Comparison of ENCODE assay signal across 21 cellular contexts in genomic region chr2:238682536-238682935, GRCh38.
DNase-seq lines count a peak whose midpoint lies in the region; ATAC-seq, FAIRE-seq and TF ChIP-seq lines count a peak whose summit lies in the region.
"Had no signal": no experiment of that assay in that cellular context is flagged by ENCODE, and none has a peak within 500 bp of the region (broad histone marks: within the 10 kb centered on the region; RNA-seq: fewer than 3 reads in every experiment).

No MANE protein-coding gene starts in this region.

- no peak for ATAC-seq in heart left ventricle
- ATAC-seq: GM23338 had no signal

- H3K4me1 ChIP-seq in heart left ventricle = no peaks in the 10 kb centered on the region
- no peaks in the 10 kb centered on the region for H3K4me1 ChIP-seq in endodermal cell (ENCODE audit: control insufficient read depth, insufficient read depth, low read length)
- H3K4me1 ChIP-seq in Karpas-422 (ENCODE audit: low read length) = no peaks in the 10 kb centered on the region
- H3K4me1 ChIP-seq: BE2C had no signal

- H2AFZ ChIP-seq in Karpas-422 (ENCODE audit: low read length) = no peak overlapping the region
- H2AFZ ChIP-seq: GM23338 had no signal

- H3K36me3 Mint-ChIP-seq in Calu3 (ENCODE audit: insufficient read depth, unreplicated experiment) (no peaks in the 10 kb centered on the region), endodermal cell (ENCODE audit: low read depth) (no peaks in the 10 kb centered on the region)

- CTCF ChIA-PET in Calu3 (lab: Charles Lee) = no interaction called here

- TF ChIP-seq CTCF in heart left ventricle (IDR thresholded peaks at IDR 0.05) = no peak
- TF ChIP-seq CTCF in Calu3 (IDR thresholded peaks at IDR 0.05; ENCODE audit: unreplicated experiment) = no peak
- TF ChIP-seq CTCF in endodermal cell (conservative IDR thresholded peaks at IDR 0.05) = no peak
- no peak for TF ChIP-seq CTCF in D721Med (IDR thresholded peaks at IDR 0.05; ENCODE audit: insufficient read depth, missing control alignments)

- H3K36me3 ChIP-seq in heart left ventricle (no peaks in the 10 kb centered on the region), endodermal cell (ENCODE audit: control insufficient read depth, insufficient read depth, low read length) (no peaks in the 10 kb centered on the region), Karpas-422 (ENCODE audit: insufficient read depth, low read length) (no peaks in the 10 kb centered on the region)
- H3K36me3 ChIP-seq: BE2C had no signal

- H3K27ac ChIP-seq in heart left ventricle = no peak overlapping the region
- H3K27ac ChIP-seq in endodermal cell (ENCODE audit: low read depth, low read length) = no peak overlapping the region
- no peak overlapping the region for H3K27ac ChIP-seq in Karpas-422 (ENCODE audit: low read length)

- peaks cover 0 to 5% (median 0%) of the 10 kb centered on the region in 12 donors for H3K9me3 ChIP-seq in heart left ventricle
- H3K9me3 ChIP-seq in endodermal cell (ENCODE audit: control insufficient read depth, low read length) = peaks cover under 1% of the 10 kb centered on the region
- H3K9me3 ChIP-seq in Karpas-422 (ENCODE audit: low read length) = no peaks in the 10 kb centered on the region
- H3K9me3 ChIP-seq: BE2C had no signal

- no peak overlapping the region for H3K4me3 ChIP-seq in heart left ventricle
- H3K4me3 ChIP-seq in endodermal cell (ENCODE audit: low read length) = no peak overlapping the region
- H3K4me3 ChIP-seq in Karpas-422 (ENCODE audit: low read length) = no peak overlapping the region
- H3K4me3 ChIP-seq: GM23338 had no signal

- peak; percentile 56 for DNase-seq in cardiac septum (ENCODE audit: low spot score)
- no peak for DNase-seq in heart left ventricle
- no peak for DNase-seq in Calu3
- peak; percentile 44 for DNase-seq in endodermal cell
- DNase-seq in Karpas-422 = no peak
- no peak for DNase-seq in D721Med (ENCODE audit: insufficient read length, low spot score)
- DNase-seq: ACHN; BE2C; C1 segment of cervical spinal cord; CD4-positive, CD25-positive, alpha-beta regulatory T cell; CD8-positive, alpha-beta memory T cell; COR-L47; DMS153; DMS79; GDM1; H7; IMR-90 had no signal

- no peak for TF ChIP-seq POLR2A in heart left ventricle (IDR thresholded peaks at IDR 0.05)

- H3K9me2 ChIP-seq in Karpas-422 (replicated peaks; ENCODE audit: insufficient read depth, low read length) = no peaks in the 10 kb centered on the region

- no peak for FAIRE-seq in D721Med (lab: Jason Lieb, UNC)
- FAIRE-seq: GM12892, GM18507, HTR-8/SVneo had no signal

- BruUV-seq in Calu3 (replicated peaks; lab: Mats Ljungman, UMichigan) = no TSS peak

- no peak overlapping the region for H3K4me2 ChIP-seq in Karpas-422 (ENCODE audit: low read depth, low read length, poor library complexity, severe bottlenecking)
- H3K4me2 ChIP-seq: GM23338 had no signal

- H3K27ac Mint-ChIP-seq in Calu3 (ENCODE audit: unreplicated experiment) = peak overlapping the region; percentile 42
- H3K27ac Mint-ChIP-seq in endodermal cell = no peak overlapping the region
- H3K27ac Mint-ChIP-seq: CD4-positive, CD25-positive, alpha-beta regulatory T cell; CD8-positive, alpha-beta memory T cell; GM23338 had no signal

- WGBS in heart left ventricle, 4 donors = 80 to 83% (median 81%) methylated on average over 5 of the region's 5 CpGs
- WGBS in endodermal cell (ENCODE audit: insufficient coverage in 1 of 2, insufficient read length in 1 of 2), 2 experiments = 87 to 91% methylated on average over 4 to 5 of the region's 5 CpGs

- H4K20me1 ChIP-seq in Karpas-422 (ENCODE audit: insufficient read depth, low read depth, low read length) = no peaks in the 10 kb centered on the region

- intact Hi-C loops in cardiac septum (cut with DNase I) = no loop called here
- intact Hi-C loops in heart left ventricle (cut with DNase I) = no loop called here
- intact Hi-C loops in Calu3 (cut with micrococcal nuclease; ENCODE audit: unreplicated experiment) = no loop called here

- H3K4me3 Mint-ChIP-seq in Calu3 (ENCODE audit: low read depth, unreplicated experiment) (no peak overlapping the region), endodermal cell (no peak overlapping the region)
- H3K4me3 Mint-ChIP-seq: CD4-positive, CD25-positive, alpha-beta regulatory T cell; CD8-positive, alpha-beta memory T cell; GM23338 had no signal

- H3K9ac ChIP-seq in endodermal cell (ENCODE audit: extremely low read depth, low read length, poor library complexity, severe bottlenecking) (no peak overlapping the region), Karpas-422 (ENCODE audit: low read length) (no peak overlapping the region)

- H3K9me3 Mint-ChIP-seq in Calu3 (ENCODE audit: low read depth, unreplicated experiment) = peaks cover 6% of the 10 kb centered on the region
- H3K9me3 Mint-ChIP-seq in endodermal cell = peaks cover 7% of the 10 kb centered on the region

- H3K27me3 ChIP-seq in heart left ventricle = no peaks in the 10 kb centered on the region
- no peaks in the 10 kb centered on the region for H3K27me3 ChIP-seq in endodermal cell (ENCODE audit: control insufficient read depth, insufficient read depth, low read length, poor library complexity, severe bottlenecking)
- H3K27me3 ChIP-seq in Karpas-422 (ENCODE audit: low read length) = 0 out of 2 replicates have a peak, but pooled peaks cover 2% of the 10 kb centered on the region
- H3K27me3 ChIP-seq: BE2C had no signal

- H3K79me2 ChIP-seq in Karpas-422 (ENCODE audit: low read length) = no peaks in the 10 kb centered on the region

- H3K4me1 Mint-ChIP-seq in Calu3 (ENCODE audit: low read depth, unreplicated experiment) (peaks cover 22% of the 10 kb centered on the region), endodermal cell (no peaks in the 10 kb centered on the region)
- H3K4me1 Mint-ChIP-seq: CD4-positive, CD25-positive, alpha-beta regulatory T cell; CD8-positive, alpha-beta memory T cell had no signal

- H3K27me3 Mint-ChIP-seq in Calu3 (ENCODE audit: unreplicated experiment) = no peaks in the 10 kb centered on the region
- H3K27me3 Mint-ChIP-seq in endodermal cell (ENCODE audit: insufficient read depth) = peaks cover 2% of the 10 kb centered on the region

Comparison
In these comparisons a context has a peak if more than half of its experiments do, and no peak if none do; other contexts are left out.
1. DNase-seq: peak in cardiac septum (single experiment) and endodermal cell (single experiment); none in heart left ventricle (0 of 5), Calu3 (single experiment), Karpas-422 (single experiment) and D721Med (single experiment).